9 cellular contexts compared by ENCODE assay signal in genomic region chr17:80942360-80943345, GRCh38. TPM values are rescaled to one million over a fixed set of nuclear protein-coding genes. Genes with fewer than 3 reads are reported as not detected.
DNase-seq lines count a peak whose midpoint lies in the region; ATAC-seq and TF ChIP-seq lines count a peak whose summit lies in the region.
"Had no signal": no experiment of that assay in that cellular context is flagged by ENCODE, and none has a peak within 500 bp of the region (broad histone marks: within the 10 kb centered on the region; RNA-seq: fewer than 3 reads in every experiment).

No MANE protein-coding gene starts in this region.

- 62 to 74% methylated on average over 42 of the region's 42 CpGs for WGBS in sigmoid colon, 2 donors

- no peak for TF ChIP-seq POLR2A in sigmoid colon (IDR thresholded peaks at IDR 0.05)

- H3K4me3 ChIP-seq in astrocyte of the cerebellum (ENCODE audit: low read depth, low read length) (no peak overlapping the region), sigmoid colon (peak overlapping the region in 1 of 4 donors; percentile 3)

- H3K9me3 ChIP-seq in sigmoid colon: no peaks in the 10 kb centered on the region

- peaks cover 0 to 7% (median 0%) of the 10 kb centered on the region in 7 donors for H3K9me3 Mint-ChIP-seq in CD14-positive monocyte

- H3K27me3 Mint-ChIP-seq in CD14-positive monocyte (ENCODE audit: low read depth in 3 of 3): peaks cover 0 to 3% (median 2%) of the 10 kb centered on the region in 3 donors
- H3K27me3 Mint-ChIP-seq: activated CD8-positive, alpha-beta memory T cell treated with anti-CD3 and anti-CD28 coated beads, Interleukin-2, amount 10 ng/mL, durations not matched to agents 7 days and 5 days had no signal

- H3K36me3 Mint-ChIP-seq in CD14-positive monocyte: peaks cover 37 to 51% of the 10 kb centered on the region in 2 donors

- H3K36me3 ChIP-seq in sigmoid colon: peaks cover 7 to 22% (median 9%) of the 10 kb centered on the region in 4 donors

- peaks cover 25% of the 10 kb centered on the region for H3K4me1 Mint-ChIP-seq in CD14-positive monocyte

- in situ Hi-C loops in astrocyte of the cerebellum (cut with HindIII; ENCODE audit: low sequenced_read_pairs): no loop called here

- H3K27ac ChIP-seq in sigmoid colon: peak overlapping the region; percentile 88 to 94 (median 90)

- no peaks in the 10 kb centered on the region for H3K27me3 ChIP-seq in sigmoid colon

- ATAC-seq in left ventricle myocardium superior (peak; percentile 95), GM19395 (IDR thresholded peaks at IDR 0.05; ENCODE audit: unreplicated experiment) (no peak), HG03139 (IDR thresholded peaks at IDR 0.05; ENCODE audit: unreplicated experiment) (no peak)
- ATAC-seq: activated CD8-positive, alpha-beta memory T cell treated with anti-CD3 and anti-CD28 coated beads, Interleukin-2, amount 10 ng/mL, durations not matched to agents 7 days and 5 days had no signal

- TF ChIP-seq CTCF in CD14-positive monocyte (IDR thresholded peaks at IDR 0.05) (no peak), astrocyte of the cerebellum (IDR thresholded peaks at IDR 0.05; ENCODE audit: low read depth, low read length, missing control alignments) (peak; percentile 1), sigmoid colon (IDR thresholded peaks at IDR 0.05) (peak in 2 of 4 experiments; percentile 9 to 17)

- intact Hi-C loops in CD14-positive monocyte (cut with micrococcal nuclease) (no loop called here), left ventricle myocardium superior (cut with micrococcal nuclease) (no loop called here), sigmoid colon (cut with DNase I) (loop anchor here (2.0 to 5.0 kb wide), 2 partner anchors 16 to 170 kb away; no protein-coding TSS in a partner anchor)

- peak overlapping the region in 2 of 7 donors; percentile 0 to 73 for H3K27ac Mint-ChIP-seq in CD14-positive monocyte
- H3K27ac Mint-ChIP-seq: activated CD8-positive, alpha-beta memory T cell treated with anti-CD3 and anti-CD28 coated beads, Interleukin-2, amount 10 ng/mL, durations not matched to agents 7 days and 5 days had no signal

- TF ChIP-seq EP300 in sigmoid colon (IDR thresholded peaks at IDR 0.05): no peak

- DNase-seq in CD14-positive monocyte (ENCODE audit: low spot score): peak; percentile 24
- peak; percentile 68 for DNase-seq in astrocyte of the cerebellum (ENCODE audit: low read depth)
- DNase-seq in left ventricle myocardium superior: peak; percentile 96
- peak; percentile 99 for DNase-seq in sigmoid colon
- DNase-seq in germinal center (ENCODE audit: low spot score): no peak
- no peak for DNase-seq in NCI-H2107 (lab: John Stamatoyannopoulos, UW)
- DNase-seq: activated CD8-positive, alpha-beta memory T cell treated with anti-CD3 and anti-CD28 coated beads, Interleukin-2, amount 10 ng/mL, durations not matched to agents 7 days and 5 days had no signal

- peaks cover 0 to 47% (median 39%) of the 10 kb centered on the region in 4 donors for H3K4me1 ChIP-seq in sigmoid colon

- no peak overlapping the region for H3K4me3 Mint-ChIP-seq in CD14-positive monocyte
- H3K4me3 Mint-ChIP-seq: activated CD8-positive, alpha-beta memory T cell treated with anti-CD3 and anti-CD28 coated beads, Interleukin-2, amount 10 ng/mL, durations not matched to agents 7 days and 5 days had no signal

RNA-seq across cellular contexts. Expression of gene CHMP6, which starts 49.0 kb away (rescaled TPM):
- polyA plus RNA-seq in CD14-positive monocyte: 10 to 100 TPM; 44.1 to 44.8 TPM
- 19.5 TPM for total RNA-seq in left ventricle myocardium superior
- 10 to 100 TPM; 15.7 to 28.2 (median 22.2) TPM for total RNA-seq in sigmoid colon
- 10 to 100 TPM; 36.3 to 40.4 (median 37.2) TPM for polyA plus RNA-seq in sigmoid colon

Comparison
In these comparisons a context has a peak if more than half of its experiments do, and no peak if none do; other contexts are left out.
1. DNase-seq: peak in CD14-positive monocyte (single experiment), astrocyte of the cerebellum (single experiment), left ventricle myocardium superior (single experiment) and sigmoid colon (single experiment); none in germinal center (single experiment) and NCI-H2107 (single experiment).